ENCODE assay signal across 8 cellular contexts in the genomic region with DNA sequence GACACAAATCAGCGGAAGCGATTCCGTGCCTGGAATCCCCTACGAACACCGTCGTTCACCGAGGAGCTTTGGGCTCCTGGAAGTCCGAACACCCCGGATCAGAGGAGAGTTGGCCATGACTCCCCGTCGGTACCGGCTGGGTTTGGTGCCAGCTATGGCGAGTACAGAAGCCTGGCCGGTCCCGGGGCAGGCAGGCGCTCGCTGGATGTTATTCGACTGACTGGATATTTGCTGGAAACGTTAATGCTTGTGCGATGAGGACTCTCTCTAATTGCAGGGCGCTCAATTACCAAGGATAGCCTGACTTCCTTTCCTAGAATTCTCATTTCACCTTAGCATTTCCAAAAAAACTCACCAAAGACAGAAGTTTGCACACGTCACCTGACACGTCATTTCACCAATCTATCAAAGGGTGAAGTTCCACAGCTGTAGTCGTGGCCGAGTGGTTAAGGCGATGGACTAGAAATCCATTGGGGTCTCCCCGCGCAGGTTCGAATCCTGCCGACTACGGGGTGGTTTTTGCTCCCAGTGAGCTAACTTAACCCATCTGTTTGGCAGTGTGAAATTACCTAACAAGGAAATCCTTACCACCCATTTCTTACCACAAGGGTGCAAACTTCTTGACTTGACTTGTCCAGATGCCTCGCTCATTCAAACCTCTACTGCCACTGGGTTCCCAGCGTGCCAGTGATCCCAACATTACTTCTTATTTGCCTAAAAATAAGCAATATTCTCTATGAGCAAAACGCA. TPM values are rescaled to one million over a fixed set of nuclear protein-coding genes. Genes with fewer than 3 reads are reported as not detected.
DNase-seq lines count a peak whose midpoint lies in the region; ATAC-seq and TF ChIP-seq lines count a peak whose summit lies in the region.

No MANE protein-coding gene starts in this region.

- H3K27ac Mint-ChIP-seq in activated T-helper 1 cell treated with anti-CD3 and anti-CD28 coated beads, Interleukin-12 subunit alpha, Interleukin-12 subunit beta, Interleukin-2, Interleukin-4 antibody, amounts not matched to agents 30 ng/mL and 10 ng/mL and 1 ng/mL, durations not matched to agents 14 hours and 24 hours and 36 hours: peak overlapping the region; percentile 73

- H3K27me3 Mint-ChIP-seq in activated T-helper 1 cell treated with anti-CD3 and anti-CD28 coated beads, Interleukin-12 subunit alpha, Interleukin-12 subunit beta, Interleukin-2, Interleukin-4 antibody, amounts not matched to agents 30 ng/mL and 10 ng/mL and 1 ng/mL, durations not matched to agents 14 hours and 24 hours and 36 hours (ENCODE audit: insufficient read depth): peaks cover 58% of the 10 kb centered on the region

- peak overlapping the region; percentile 83 for H3K4me3 Mint-ChIP-seq in activated T-helper 1 cell treated with anti-CD3 and anti-CD28 coated beads, Interleukin-12 subunit alpha, Interleukin-12 subunit beta, Interleukin-2, Interleukin-4 antibody, amounts not matched to agents 30 ng/mL and 10 ng/mL and 1 ng/mL, durations not matched to agents 14 hours and 24 hours and 36 hours

- in situ Hi-C loops in ACHN (cut with HindIII; ENCODE audit: low pct_ligation_motif_present, low pct_unique_long_range_greater_than_20kb, low sequenced_read_pairs): no loop called here

- H3K4me1 ChIP-seq in gastroesophageal sphincter: peaks cover 0 to 10% (median 0%) of the 10 kb centered on the region in 3 donors
- H3K4me1 ChIP-seq in prostate gland (replicated peaks): no peaks in the 10 kb centered on the region

- peak; percentile 63 for ATAC-seq in GM19351 (IDR thresholded peaks at IDR 0.05; ENCODE audit: unreplicated experiment)
- ATAC-seq in gastroesophageal sphincter: peak; percentile 31
- no peak for ATAC-seq in HG03442 (IDR thresholded peaks at IDR 0.05; ENCODE audit: unreplicated experiment)
- no peak for ATAC-seq in GM18517 (IDR thresholded peaks at IDR 0.05; ENCODE audit: unreplicated experiment)

- H3K27ac ChIP-seq in gastroesophageal sphincter (peak overlapping the region in 1 of 4 donors; percentile 38), prostate gland (no peak overlapping the region)

- no peaks in the 10 kb centered on the region for H3K9me3 Mint-ChIP-seq in activated T-helper 1 cell treated with anti-CD3 and anti-CD28 coated beads, Interleukin-12 subunit alpha, Interleukin-12 subunit beta, Interleukin-2, Interleukin-4 antibody, amounts not matched to agents 30 ng/mL and 10 ng/mL and 1 ng/mL, durations not matched to agents 14 hours and 24 hours and 36 hours

- H3K36me3 ChIP-seq in gastroesophageal sphincter (no peaks in the 10 kb centered on the region), prostate gland (no peaks in the 10 kb centered on the region)

- peaks cover 16% of the 10 kb centered on the region for H3K4me1 Mint-ChIP-seq in activated T-helper 1 cell treated with anti-CD3 and anti-CD28 coated beads, Interleukin-12 subunit alpha, Interleukin-12 subunit beta, Interleukin-2, Interleukin-4 antibody, amounts not matched to agents 30 ng/mL and 10 ng/mL and 1 ng/mL, durations not matched to agents 14 hours and 24 hours and 36 hours (ENCODE audit: low read depth)

- peak overlapping the region; percentile 22 to 48 for H3K4me3 ChIP-seq in gastroesophageal sphincter
- H3K4me3 ChIP-seq in prostate gland: peak overlapping the region; percentile 6 to 23

- 2 to 5% methylated on average over 18 to 26 of the region's 34 CpGs for WGBS in gastroesophageal sphincter (ENCODE audit: low coverage in 1 of 2), 2 donors
- 4% methylated on average over 34 of the region's 34 CpGs for WGBS in prostate gland

- TF ChIP-seq POLR2A in gastroesophageal sphincter (IDR thresholded peaks at IDR 0.05) (no peak), prostate gland (IDR thresholded peaks at IDR 0.05) (no peak)

- TF ChIP-seq CTCF in gastroesophageal sphincter (IDR thresholded peaks at IDR 0.05) (no peak), prostate gland (IDR thresholded peaks at IDR 0.05) (no peak)

- intact Hi-C loops in activated T-helper 1 cell treated with anti-CD3 and anti-CD28 coated beads, Interleukin-12 subunit alpha, Interleukin-12 subunit beta, Interleukin-2, Interleukin-4 antibody, amounts not matched to agents 30 ng/mL and 10 ng/mL and 1 ng/mL, durations not matched to agents 14 hours and 24 hours and 36 hours (cut with micrococcal nuclease): loop anchor here (1.0 kb wide), 2 partner anchors 8 to 16 kb away; no protein-coding TSS in a partner anchor
- intact Hi-C loops in prostate gland (cut with DNase I): no loop called here

- DNase-seq in ACHN: peak; percentile 42
- DNase-seq in MV-4-11 (lab: John Stamatoyannopoulos, UW): peak; percentile 84
- DNase-seq in activated T-helper 1 cell treated with anti-CD3 and anti-CD28 coated beads, Interleukin-12 subunit alpha, Interleukin-12 subunit beta, Interleukin-2, Interleukin-4 antibody, amounts not matched to agents 30 ng/mL and 10 ng/mL and 1 ng/mL, durations not matched to agents 14 hours and 24 hours and 36 hours (ENCODE audit: low spot score): peak; percentile 51
- no peak for DNase-seq in prostate gland (ENCODE audit: low spot score)

- H3K27me3 ChIP-seq in gastroesophageal sphincter (peaks cover 77% of the 10 kb centered on the region), prostate gland (replicated peaks; ENCODE audit: insufficient read depth) (peaks cover 7% of the 10 kb centered on the region)

- no peaks in the 10 kb centered on the region for H3K9me3 ChIP-seq in gastroesophageal sphincter
- H3K9me3 ChIP-seq in prostate gland: no peaks in the 10 kb centered on the region

- TF ChIP-seq EP300 in gastroesophageal sphincter (IDR thresholded peaks at IDR 0.05): no peak

- H3K36me3 Mint-ChIP-seq in activated T-helper 1 cell treated with anti-CD3 and anti-CD28 coated beads, Interleukin-12 subunit alpha, Interleukin-12 subunit beta, Interleukin-2, Interleukin-4 antibody, amounts not matched to agents 30 ng/mL and 10 ng/mL and 1 ng/mL, durations not matched to agents 14 hours and 24 hours and 36 hours (ENCODE audit: low read depth): no peaks in the 10 kb centered on the region

RNA-seq across cellular contexts. Expression of a gene that starts 22.7 kb away (rescaled TPM):
- total RNA-seq in activated T-helper 1 cell treated with anti-CD3 and anti-CD28 coated beads, Interleukin-12 subunit alpha, Interleukin-12 subunit beta, Interleukin-2, Interleukin-4 antibody, amounts not matched to agents 30 ng/mL and 10 ng/mL and 1 ng/mL, durations not matched to agents 14 hours and 24 hours and 36 hours: 7.6 and 8.0 TPM in 2 replicates
- total RNA-seq in gastroesophageal sphincter (1 to 10 TPM; 5.0 to 9.0 (median 8.5) TPM), prostate gland (1 to 10 TPM; 6.2 to 8.2 TPM)

Comparison
In these comparisons a context has a peak if more than half of its experiments do, and no peak if none do; other contexts are left out.
1. ATAC-seq: peak in GM19351 (single experiment) and gastroesophageal sphincter (single experiment); none in HG03442 (single experiment) and GM18517 (single experiment).